Comparison of ENCODE assay signal across 27 cellular contexts in the genomic region with DNA sequence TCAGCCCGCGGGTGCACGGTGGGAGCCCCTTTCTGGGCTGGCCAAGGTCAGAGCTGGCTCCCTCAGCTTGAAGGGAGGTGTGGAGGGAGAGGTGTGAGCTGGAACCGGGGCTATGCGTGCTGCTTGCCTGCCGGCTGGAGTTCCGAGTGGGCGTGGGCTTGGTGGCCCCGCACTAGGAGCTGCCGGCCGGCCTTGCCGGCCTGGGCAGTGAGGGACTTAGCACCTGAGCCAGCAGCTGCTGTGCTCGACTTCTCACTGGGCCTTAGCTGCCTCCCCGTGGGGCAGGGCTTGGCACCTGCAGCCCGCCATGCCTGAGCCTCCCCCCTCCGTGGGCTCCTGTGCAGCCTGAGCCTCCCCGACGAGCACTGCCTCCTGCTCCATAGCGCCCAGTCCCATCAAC. TPM values are rescaled to one million over a fixed set of nuclear protein-coding genes. Genes with fewer than 3 reads are reported as not detected.
"Had no signal": no experiment of that assay in that cellular context is flagged by ENCODE, and none has a peak within 500 bp of the region (broad histone marks: within the 10 kb centered on the region; RNA-seq: fewer than 3 reads in every experiment).

No MANE protein-coding gene starts in this region.

- ATAC-seq: naive thymus-derived CD8-positive, alpha-beta T cell; natural killer cell treated with Interleukin-12 subunit alpha and Interleukin-12 subunit beta and Interleukin-15 and Interleukin-18, amount 100 ng/mL, for 72 hours; psoas muscle; right cardiac atrium; right lobe of liver; stimulated activated effector memory CD8-positive, alpha-beta T cell treated with anti-CD3 and anti-CD28 coated beads, Interleukin-12 subunit alpha, Interleukin-12 subunit beta, amount 100 ng/mL, for 72 hours; stimulated activated naive B cell treated with anti-CD40 and anti-IgM and Interleukin-4, amounts not matched to agents 10 μg/mL and 1 μg/mL and 100 μg/mL, for 72 hours; upper lobe of right lung had no signal

- H3K27ac ChIP-seq: ovary, parathyroid adenoma, psoas muscle, right lobe of liver, sigmoid colon, stomach, thoracic aorta, thyroid gland, transverse colon, upper lobe of right lung, uterus had no signal

- H3K36me3 ChIP-seq: ovary, right lobe of liver, sigmoid colon, stomach, thoracic aorta, thyroid gland, transverse colon, upper lobe of right lung, uterus had no signal

- H3K4me1 ChIP-seq: parathyroid adenoma, psoas muscle, right lobe of liver, sigmoid colon, stomach, thyroid gland, transverse colon, upper lobe of right lung, uterus had no signal

- H2AFZ ChIP-seq: parathyroid adenoma had no signal

- H3K4me3 ChIP-seq: ovary, psoas muscle, right lobe of liver, sigmoid colon, stomach, thoracic aorta, thyroid gland, transverse colon, upper lobe of right lung, uterus had no signal

- H3K9ac ChIP-seq: parathyroid adenoma had no signal

- DNase-seq: naive thymus-derived CD8-positive, alpha-beta T cell; nephron progenitor cell; occipital lobe; ovary; posterior cingulate gyrus; psoas muscle; right cardiac atrium; right lobe of liver; sigmoid colon; small intestine; stimulated activated CD4-positive, alpha-beta T cell treated with anti-CD3 and anti-CD28 coated beads, Interleukin-15, amount 100 ng/mL, for 24 hours; stimulated activated CD4-positive, alpha-beta T cell treated with anti-CD3 and anti-CD28 coated beads, Interleukin-2, amount 100 ng/mL, for 24 hours; stimulated activated CD4-positive, alpha-beta T cell treated with anti-CD3 and anti-CD28 coated beads, Interleukin-2, amount 100 ng/mL, for 48 hours; stimulated activated CD4-positive, alpha-beta T cell treated with anti-CD3 and anti-CD28 coated beads, Interleukin-4, amount 100 ng/mL, for 24 hours; stimulated activated naive B cell treated with anti-CD40 and anti-IgM and Interleukin-4, amounts not matched to agents 10 μg/mL and 1 μg/mL and 100 μg/mL, for 72 hours; stimulated activated naive CD4-positive, alpha-beta T cell treated with Interleukin-2 at 50 U/mL for 16 hours; stomach; thyroid gland; transverse colon; upper lobe of right lung; uterus had no signal

- H3K79me2 ChIP-seq: parathyroid adenoma had no signal

- H3K9me3 ChIP-seq: ovary, psoas muscle, right lobe of liver, sigmoid colon, stomach, thoracic aorta, thyroid gland, transverse colon, upper lobe of right lung, uterus had no signal

- H3K27me3 ChIP-seq: ovary, right lobe of liver, thyroid gland, transverse colon, uterus had no signal

- FAIRE-seq: small intestine had no signal

RNA-seq across cellular contexts. Expression of a gene that starts 36.0 kb away (rescaled TPM):
- total RNA-seq: naive thymus-derived CD8-positive, alpha-beta T cell; natural killer cell treated with Interleukin-12 subunit alpha and Interleukin-12 subunit beta and Interleukin-15 and Interleukin-18, amount 100 ng/mL, for 72 hours; psoas muscle; renal cortical epithelial cell; right cardiac atrium; right lobe of liver; sigmoid colon; subcutaneous adipose tissue; thoracic aorta; transverse colon; upper lobe of right lung had no signal
- polyA plus RNA-seq: naive thymus-derived CD8-positive, alpha-beta T cell; psoas muscle; right cardiac atrium; stomach had no signal
